In the genomic region with DNA sequence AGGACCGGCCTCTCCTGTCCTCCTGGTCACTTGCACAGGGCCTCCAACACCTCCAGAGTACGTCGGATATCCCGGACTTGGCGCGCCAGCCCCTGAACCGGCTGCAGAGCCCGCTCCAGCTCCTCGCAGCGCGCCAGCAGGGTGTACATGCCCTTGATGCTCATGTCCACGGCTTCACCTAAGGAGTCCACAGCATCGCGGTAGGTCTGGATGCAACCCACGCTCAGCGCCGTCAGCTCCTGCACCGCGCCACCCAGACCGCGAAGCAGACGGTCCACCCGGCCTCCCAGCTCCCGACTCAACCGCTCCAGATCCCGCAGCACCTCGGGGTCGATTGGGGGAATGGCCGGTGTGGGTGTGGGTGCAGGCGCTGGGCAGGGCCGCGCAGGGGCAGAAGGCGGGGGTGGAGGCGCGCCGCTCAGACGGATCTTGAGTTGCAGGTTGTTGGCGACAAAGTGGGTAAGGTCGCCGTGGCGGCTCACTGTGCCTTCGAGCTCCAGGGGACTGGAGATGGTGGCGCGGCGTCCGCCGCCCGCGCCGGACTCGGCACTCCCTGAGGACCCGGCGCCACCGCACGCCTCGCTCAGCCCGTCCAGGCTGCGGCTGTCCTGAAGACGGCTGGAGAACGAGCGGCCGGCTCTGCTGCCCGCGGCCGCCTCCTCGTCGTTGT, we compare ENCODE assay signal across 6 cellular contexts. TPM values are rescaled to one million over a fixed set of nuclear protein-coding genes. Genes with fewer than 3 reads are reported as not detected.
A peak's percentile ranks its signal among the peaks of the same experiment; 100 is the strongest.
DNase-seq lines count a peak whose midpoint lies in the region; TF ChIP-seq lines count a peak whose summit lies in the region.

No MANE protein-coding gene starts in this region.

- TF ChIP-seq CTCF in spleen (IDR thresholded peaks at IDR 0.05 in 8 of 11, conservative IDR thresholded peaks at IDR 0.05 in 3 of 11) = no peak

- H3K9me3 ChIP-seq in spleen = no peaks in the 10 kb centered on the region

- no peaks in the 10 kb centered on the region for H3K36me3 ChIP-seq in spleen

- peak; percentile 41 for DNase-seq in stimulated activated CD4-positive, alpha-beta T cell treated with anti-CD3 and anti-CD28 coated beads, Interleukin-15, amount 100 ng/mL, for 24 hours
- DNase-seq in stimulated activated CD4-positive, alpha-beta T cell treated with anti-CD3 and anti-CD28 coated beads, Interleukin-2, amount 100 ng/mL, for 24 hours = no peak
- DNase-seq in epithelial cell of prostate (ENCODE audit: low read depth, low spot score) (no peak), spleen (peak; percentile 91), COLO829 (ENCODE audit: low spot score) (no peak), Ammon's horn (ENCODE audit: low spot score) (no peak)

- H3K27ac ChIP-seq in epithelial cell of prostate = peak overlapping the region; percentile 84
- peak overlapping the region; percentile 89 to 97 (median 96) for H3K27ac ChIP-seq in spleen

- H3K27me3 ChIP-seq in spleen (replicated peaks in 1 of 7) = no peaks in the 10 kb centered on the region

- 5 to 26% (median 6%) methylated on average over 9 to 67 of the region's 67 CpGs for WGBS in spleen, 5 donors

- TF ChIP-seq POLR2A in spleen (IDR thresholded peaks at IDR 0.05) = no peak

- H3K4me3 ChIP-seq in spleen = peak overlapping the region; percentile 71 to 96 (median 80)

- peaks cover 23 to 81% (median 61%) of the 10 kb centered on the region in 6 donors for H3K4me1 ChIP-seq in spleen

- intact Hi-C loops in spleen (cut with DNase I; ENCODE audit: low total_unique reads) = no loop called here

RNA-seq across cellular contexts. Expression of a gene that starts 0.8 kb away (rescaled TPM):
- 10 to 100 TPM in 6 of 7 donors, 1 to 10 TPM in 1; 9.5 to 14.6 (median 12.3) TPM for total RNA-seq in spleen
- 10 to 100 TPM in 2 of 3 donors, 1 to 10 TPM in 1; 10.0 to 16.5 (median 12.9) TPM for polyA plus RNA-seq in spleen

RNA-seq across cellular contexts. Expression of a gene that starts 13.0 kb away (rescaled TPM):
- 10 to 100 TPM; 13.0 to 42.2 (median 22.4) TPM for total RNA-seq in spleen
- polyA plus RNA-seq in spleen = 10 to 100 TPM in 2 of 3 donors, 1 to 10 TPM in 1; 8.1 to 14.0 (median 11.9) TPM

RNA-seq across cellular contexts. Expression of a gene that starts 21.2 kb away (rescaled TPM):
- 10 to 100 TPM in 4 of 7 donors, 1 to 10 TPM in 3; 2.4 to 21.0 (median 10.6) TPM for total RNA-seq in spleen
- polyA plus RNA-seq in spleen = 10 to 100 TPM in 2 of 3 donors, 1 to 10 TPM in 1; 6.2 to 30.9 (median 10.5) TPM

RNA-seq across cellular contexts. Expression of a gene that starts 26.4 kb away (rescaled TPM):
- 10 to 100 TPM; 37.5 to 94.8 (median 65.7) TPM for total RNA-seq in spleen
- polyA plus RNA-seq in spleen = 10 to 100 TPM; 38.7 to 57.8 (median 38.8) TPM

RNA-seq across cellular contexts. Expression of a gene that starts 37.0 kb away (rescaled TPM):
- total RNA-seq in spleen = 100 to 1,000 TPM in 2 of 7 donors, 10 to 100 TPM in 5; 68.0 to 213 (median 73.5) TPM
- 10 to 100 TPM; 12.6 to 83.0 (median 17.5) TPM for polyA plus RNA-seq in spleen

Comparison
In these comparisons a context has a peak if more than half of its experiments do, and no peak if none do; other contexts are left out.
1. DNase-seq: peak in stimulated activated CD4-positive, alpha-beta T cell treated with anti-CD3 and anti-CD28 coated beads, Interleukin-15, amount 100 ng/mL, for 24 hours (single experiment) and spleen (single experiment); none in stimulated activated CD4-positive, alpha-beta T cell treated with anti-CD3 and anti-CD28 coated beads, Interleukin-2, amount 100 ng/mL, for 24 hours (0 of 2), epithelial cell of prostate (single experiment), COLO829 (single experiment) and Ammon's horn (single experiment).